ENCODE assay signal across 5 cellular contexts in the genomic region with DNA sequence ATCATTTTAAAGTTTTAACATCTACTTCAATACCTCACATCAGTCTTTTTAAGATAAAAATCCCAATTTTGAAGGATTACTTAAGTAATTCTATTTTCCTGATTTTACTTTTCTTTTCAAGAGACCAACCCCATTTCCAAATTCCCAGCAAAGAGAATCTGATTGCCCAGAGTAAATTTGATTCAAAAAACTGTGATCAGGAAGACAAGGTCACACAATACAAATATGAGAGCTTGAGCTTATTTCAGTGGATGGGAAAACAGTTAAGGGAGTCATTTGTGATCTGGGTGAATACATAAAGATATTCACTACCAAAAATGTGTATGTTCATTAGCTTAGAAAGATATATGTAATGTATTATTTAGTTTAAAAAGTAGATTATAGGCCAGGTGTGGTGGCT. TPM values are rescaled to one million over a fixed set of nuclear protein-coding genes. Genes with fewer than 3 reads are reported as not detected.
DNase-seq lines count a peak whose midpoint lies in the region; ATAC-seq and TF ChIP-seq lines count a peak whose summit lies in the region.
"Not testable (repeated sequence)": the region's sequence is repeated elsewhere in the genome, so short reads cannot be mapped to it uniquely, and the experiment has no call there.
"Had no signal": no experiment of that assay in that cellular context is flagged by ENCODE, and none has a peak within 500 bp of the region (broad histone marks: within the 10 kb centered on the region; RNA-seq: fewer than 3 reads in every experiment).

No MANE protein-coding gene starts in this region.

- H3K27me3 Mint-ChIP-seq in Caco-2 (ENCODE audit: insufficient read depth, unreplicated experiment); nephron progenitor cell (ENCODE audit: low read depth, poor library complexity): not testable (repeated sequence)

- peak overlapping the region; percentile 45 for H3K27ac Mint-ChIP-seq in Caco-2 (ENCODE audit: unreplicated experiment)
- H3K27ac Mint-ChIP-seq in nephron progenitor cell: peak overlapping the region; percentile 39

- TF ChIP-seq CTCF in Caco-2 (IDR thresholded peaks at IDR 0.05; ENCODE audit: insufficient read depth in 1 of 2, low read depth in 1 of 2, low read length in 1 of 2, severe bottlenecking in 1 of 2, unreplicated experiment in 1 of 2); liver (IDR thresholded peaks at IDR 0.05; ENCODE audit: low read depth, low read length, missing input control); nephron progenitor cell (IDR thresholded peaks at IDR 0.05): not testable (repeated sequence)

- H3K4me3 Mint-ChIP-seq in Caco-2 (ENCODE audit: unreplicated experiment); nephron progenitor cell: not testable (repeated sequence)

- DNase-seq in Caco-2; left lobe of liver (ENCODE audit: low spot score); nephron progenitor cell: not testable (repeated sequence)

- CTCF ChIA-PET in Caco-2 (lab: Charles Lee): not testable (repeated sequence)

- peaks cover 10% of the 10 kb centered on the region; the same call in 1 of the 2 replicates for H3K4me1 ChIP-seq in Caco-2
- H3K4me1 ChIP-seq in liver (ENCODE audit: control insufficient read depth in 4 of 4, insufficient read depth in 4 of 4, low read length in 3 of 4): not testable (repeated sequence)

- H3K27me3 ChIP-seq in Caco-2 (replicated peaks; ENCODE audit: control insufficient read depth, insufficient read depth, low read length); liver (ENCODE audit: control insufficient read depth in 4 of 4, insufficient read depth in 4 of 4, low read length in 3 of 4): not testable (repeated sequence)

- TF ChIP-seq RAD21 in liver (IDR thresholded peaks at IDR 0.05): not testable (repeated sequence)

- TSS peak; percentile 66 for BruUV-seq in Caco-2 (replicated peaks; lab: Mats Ljungman, UMichigan)

- intact Hi-C loops in Caco-2 (cut with micrococcal nuclease; ENCODE audit: unreplicated experiment): not testable (repeated sequence)

- peak; percentile 29 for ATAC-seq in left lobe of liver

- H3K36me3 ChIP-seq in Caco-2 (ENCODE audit: control insufficient read depth, insufficient read depth, low read length); liver (ENCODE audit: control insufficient read depth in 4 of 4, insufficient read depth in 3 of 4, low read depth in 1 of 4, low read length in 3 of 4): not testable (repeated sequence)

- peak overlapping the region; percentile 41 to 70 for H3K27ac ChIP-seq in liver (ENCODE audit: low read depth in 1 of 2, low read length in 2 of 2)

- not testable (repeated sequence) for H3K9me3 Mint-ChIP-seq in Caco-2 (ENCODE audit: unreplicated experiment); nephron progenitor cell

- POLR2A ChIA-PET in Caco-2 (lab: Charles Lee): not testable (repeated sequence)

- not testable (repeated sequence) for H3K9ac ChIP-seq in liver (ENCODE audit: low read depth in 1 of 2, low read length in 2 of 2)

- not testable (repeated sequence) for H3K9me3 ChIP-seq in Caco-2; liver (ENCODE audit: control insufficient read depth in 4 of 4, low read length in 3 of 4)

- not testable (repeated sequence) for H3K36me3 Mint-ChIP-seq in Caco-2 (ENCODE audit: insufficient read depth, unreplicated experiment); nephron progenitor cell (ENCODE audit: low read depth)

- H3K4me3 ChIP-seq in Caco-2 (ENCODE audit: low read depth, low read length); liver (ENCODE audit: low read depth in 1 of 3, low read length in 3 of 3): not testable (repeated sequence)

- not testable (repeated sequence) for H3K4me1 Mint-ChIP-seq in Caco-2 (ENCODE audit: low read depth, unreplicated experiment); nephron progenitor cell

RNA-seq across cellular contexts. Expression of a gene that starts 53.1 kb away (rescaled TPM):
- total RNA-seq in Caco-2 (2022) (0.21 and 0.23 TPM in 2 replicates), left lobe of liver (1.1 TPM), liver (1 to 10 TPM in 1 of 2 donors, under 1 TPM in 1; 0.59 to 1.9 TPM)
- under 1 TPM in 1 of 2 donors, not detected in 1; 0.57 TPM for polyA plus RNA-seq in liver
- total RNA-seq: G401 had no signal
